In genomic region chr6:117396228-117396627, GRCh38 we compare ENCODE assay signal across 2 cellular contexts.
A peak's percentile ranks its signal among the peaks of the same experiment; 100 is the strongest.
TF ChIP-seq lines count a peak whose summit lies in the region.

No MANE protein-coding gene starts in this region.

TF ChIP-seq in K562, 482 proteins besides CTCF, POLR2A, EP300 and RAD21:
- TF ChIP-seq CEBPG (CRISPR knock-in tag; IDR thresholded peaks at IDR 0.05) (no peak), CEBPG (tag; conservative IDR thresholded peaks at IDR 0.05 in 1 of 2, IDR thresholded peaks at IDR 0.05 in 1 of 2) (peak in 1 of 2 experiments; percentile 26; a peak in 1 of 4 replicates), GTF2F1 (IDR thresholded peaks at IDR 0.05; ENCODE audit: low read depth, low read length) (no peak), MEIS2 (IDR thresholded peaks at IDR 0.05; ENCODE audit: partially characterized antibody) (peak; percentile 18), SNIP1 (IDR thresholded peaks at IDR 0.05; ENCODE audit: low read depth) (no peak), HNRNPK (IDR thresholded peaks at IDR 0.05; ENCODE audit: low read depth, low read length, poor library complexity, severe bottlenecking) (no peak), NR2C2 (CRISPR knock-in tag; IDR thresholded peaks at IDR 0.05) (no peak), NR2C2 (tag; IDR thresholded peaks at IDR 0.05) (peak; percentile 41; the same call in 1 of the 2 replicates)

TF ChIP-seq in HepG2, 621 proteins besides CTCF, POLR2A, EP300 and RAD21 (continues in another document):
- no peak for TF ChIP-seq ADNP (CRISPR knock-in tag; IDR thresholded peaks at IDR 0.05)
- no peak for TF ChIP-seq ZNF557 (CRISPR knock-in tag; IDR thresholded peaks at IDR 0.05)
- TF ChIP-seq CREB1 (IDR thresholded peaks at IDR 0.05), result no peak
- TF ChIP-seq CREB1 (CRISPR knock-in tag; IDR thresholded peaks at IDR 0.05), result no peak
- no peak for TF ChIP-seq ZNF816 (CRISPR knock-in tag; IDR thresholded peaks at IDR 0.05; ENCODE audit: borderline replicate concordance)
- TF ChIP-seq RXRB (CRISPR knock-in tag; IDR thresholded peaks at IDR 0.05; ENCODE audit: borderline replicate concordance), result no peak
- no peak for TF ChIP-seq HNRNPH1 (optimal IDR thresholded peaks at IDR 0.05; ENCODE audit: low read depth, low read length)
- no peak for TF ChIP-seq ZNF138 (CRISPR knock-in tag; IDR thresholded peaks at IDR 0.05; ENCODE audit: low read depth)
- TF ChIP-seq, protein P1, sequence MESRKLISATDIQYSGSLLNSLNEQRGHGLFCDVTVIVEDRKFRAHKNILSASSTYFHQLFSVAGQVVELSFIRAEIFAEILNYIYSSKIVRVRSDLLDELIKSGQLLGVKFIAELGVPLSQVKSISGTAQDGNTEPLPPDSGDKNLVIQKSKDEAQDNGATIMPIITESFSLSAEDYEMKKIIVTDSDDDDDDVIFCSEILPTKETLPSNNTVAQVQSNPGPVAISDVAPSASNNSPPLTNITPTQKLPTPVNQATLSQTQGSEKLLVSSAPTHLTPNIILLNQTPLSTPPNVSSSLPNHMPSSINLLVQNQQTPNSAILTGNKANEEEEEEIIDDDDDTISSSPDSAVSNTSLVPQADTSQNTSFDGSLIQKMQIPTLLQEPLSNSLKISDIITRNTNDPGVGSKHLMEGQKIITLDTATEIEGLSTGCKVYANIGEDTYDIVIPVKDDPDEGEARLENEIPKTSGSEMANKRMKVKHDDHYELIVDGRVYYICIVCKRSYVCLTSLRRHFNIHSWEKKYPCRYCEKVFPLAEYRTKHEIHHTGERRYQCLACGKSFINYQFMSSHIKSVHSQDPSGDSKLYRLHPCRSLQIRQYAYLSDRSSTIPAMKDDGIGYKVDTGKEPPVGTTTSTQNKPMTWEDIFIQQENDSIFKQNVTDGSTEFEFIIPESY (CRISPR knock-in tag; IDR thresholded peaks at IDR 0.05), result no peak
- TF ChIP-seq DNMT3B (CRISPR knock-in tag; conservative IDR thresholded peaks at IDR 0.05), result no peak
- no peak for TF ChIP-seq NFIC (IDR thresholded peaks at IDR 0.05; ENCODE audit: low read length)
- TF ChIP-seq ZNF713 (CRISPR knock-in tag; IDR thresholded peaks at IDR 0.05), result no peak
- TF ChIP-seq SP1 (IDR thresholded peaks at IDR 0.05), result no peak
- no peak for TF ChIP-seq SP1 (CRISPR knock-in tag; IDR thresholded peaks at IDR 0.05)
- TF ChIP-seq, protein P2, sequence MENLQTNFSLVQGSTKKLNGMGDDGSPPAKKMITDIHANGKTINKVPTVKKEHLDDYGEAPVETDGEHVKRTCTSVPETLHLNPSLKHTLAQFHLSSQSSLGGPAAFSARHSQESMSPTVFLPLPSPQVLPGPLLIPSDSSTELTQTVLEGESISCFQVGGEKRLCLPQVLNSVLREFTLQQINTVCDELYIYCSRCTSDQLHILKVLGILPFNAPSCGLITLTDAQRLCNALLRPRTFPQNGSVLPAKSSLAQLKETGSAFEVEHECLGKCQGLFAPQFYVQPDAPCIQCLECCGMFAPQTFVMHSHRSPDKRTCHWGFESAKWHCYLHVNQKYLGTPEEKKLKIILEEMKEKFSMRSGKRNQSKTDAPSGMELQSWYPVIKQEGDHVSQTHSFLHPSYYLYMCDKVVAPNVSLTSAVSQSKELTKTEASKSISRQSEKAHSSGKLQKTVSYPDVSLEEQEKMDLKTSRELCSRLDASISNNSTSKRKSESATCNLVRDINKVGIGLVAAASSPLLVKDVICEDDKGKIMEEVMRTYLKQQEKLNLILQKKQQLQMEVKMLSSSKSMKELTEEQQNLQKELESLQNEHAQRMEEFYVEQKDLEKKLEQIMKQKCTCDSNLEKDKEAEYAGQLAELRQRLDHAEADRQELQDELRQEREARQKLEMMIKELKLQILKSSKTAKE (CRISPR knock-in tag; IDR thresholded peaks at IDR 0.05; ENCODE audit: borderline replicate concordance), result no peak
- TF ChIP-seq ZNF441 (CRISPR knock-in tag; IDR thresholded peaks at IDR 0.05; ENCODE audit: borderline replicate concordance), result no peak
- TF ChIP-seq DRAP1 (CRISPR knock-in tag; IDR thresholded peaks at IDR 0.05), result no peak
- TF ChIP-seq SSRP1 (CRISPR knock-in tag; IDR thresholded peaks at IDR 0.05), result no peak
- no peak for TF ChIP-seq HNF4G (IDR thresholded peaks at IDR 0.05; ENCODE audit: borderline replicate concordance, low read depth, low read length)
- TF ChIP-seq HNF4G (CRISPR knock-in tag; IDR thresholded peaks at IDR 0.05; ENCODE audit: borderline replicate concordance, low read depth), result no peak
- TF ChIP-seq RARA (CRISPR knock-in tag; IDR thresholded peaks at IDR 0.05), result peak; percentile 70
- TF ChIP-seq YEATS4 (CRISPR knock-in tag; IDR thresholded peaks at IDR 0.05; ENCODE audit: borderline replicate concordance), result no peak
- TF ChIP-seq ZFP1 (CRISPR knock-in tag; IDR thresholded peaks at IDR 0.05), result no peak
- TF ChIP-seq SRSF9 (IDR thresholded peaks at IDR 0.05; ENCODE audit: borderline replicate concordance, insufficient read depth, low read depth, low read length, poor library complexity, severe bottlenecking), result no peak
- TF ChIP-seq ZNF780A (CRISPR knock-in tag; IDR thresholded peaks at IDR 0.05), result no peak
- TF ChIP-seq MYC (CRISPR knock-in tag; IDR thresholded peaks at IDR 0.05; ENCODE audit: borderline replicate concordance), result no peak
- TF ChIP-seq CBX2 (IDR thresholded peaks at IDR 0.05; ENCODE audit: low read depth, low read length), result no peak
- no peak for TF ChIP-seq CBX2 (CRISPR knock-in tag; IDR thresholded peaks at IDR 0.05; ENCODE audit: low read depth)
- TF ChIP-seq ISX (CRISPR knock-in tag; conservative IDR thresholded peaks at IDR 0.05), result no peak
- 0 out of 2 replicates have a peak, but pooled peaks have one; percentile 39 for TF ChIP-seq CEBPG (CRISPR knock-in tag; IDR thresholded peaks at IDR 0.05)
- no peak for TF ChIP-seq GPBP1L1 (CRISPR knock-in tag; IDR thresholded peaks at IDR 0.05)
- TF ChIP-seq PPARG (CRISPR knock-in tag; conservative IDR thresholded peaks at IDR 0.05), result no peak
- TF ChIP-seq, protein P3, sequence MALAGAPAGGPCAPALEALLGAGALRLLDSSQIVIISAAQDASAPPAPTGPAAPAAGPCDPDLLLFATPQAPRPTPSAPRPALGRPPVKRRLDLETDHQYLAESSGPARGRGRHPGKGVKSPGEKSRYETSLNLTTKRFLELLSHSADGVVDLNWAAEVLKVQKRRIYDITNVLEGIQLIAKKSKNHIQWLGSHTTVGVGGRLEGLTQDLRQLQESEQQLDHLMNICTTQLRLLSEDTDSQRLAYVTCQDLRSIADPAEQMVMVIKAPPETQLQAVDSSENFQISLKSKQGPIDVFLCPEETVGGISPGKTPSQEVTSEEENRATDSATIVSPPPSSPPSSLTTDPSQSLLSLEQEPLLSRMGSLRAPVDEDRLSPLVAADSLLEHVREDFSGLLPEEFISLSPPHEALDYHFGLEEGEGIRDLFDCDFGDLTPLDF (CRISPR knock-in tag; IDR thresholded peaks at IDR 0.05), result no peak
- TF ChIP-seq E2F2 (CRISPR knock-in tag; IDR thresholded peaks at IDR 0.05; ENCODE audit: borderline replicate concordance), result no peak
- peak; percentile 53 for TF ChIP-seq GATAD2A (CRISPR knock-in tag; IDR thresholded peaks at IDR 0.05)
- TF ChIP-seq RCOR2 (CRISPR knock-in tag; IDR thresholded peaks at IDR 0.05), result no peak
- TF ChIP-seq, protein P4, sequence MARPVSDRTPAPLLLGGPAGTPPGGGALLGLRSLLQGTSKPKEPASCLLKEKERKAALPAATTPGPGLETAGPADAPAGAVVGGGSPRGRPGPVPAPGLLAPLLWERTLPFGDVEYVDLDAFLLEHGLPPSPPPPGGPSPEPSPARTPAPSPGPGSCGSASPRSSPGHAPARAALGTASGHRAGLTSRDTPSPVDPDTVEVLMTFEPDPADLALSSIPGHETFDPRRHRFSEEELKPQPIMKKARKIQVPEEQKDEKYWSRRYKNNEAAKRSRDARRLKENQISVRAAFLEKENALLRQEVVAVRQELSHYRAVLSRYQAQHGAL (CRISPR knock-in tag; IDR thresholded peaks at IDR 0.05; ENCODE audit: not compliant biosample characterization), result no peak
- no peak for TF ChIP-seq PRDM15 (CRISPR knock-in tag; IDR thresholded peaks at IDR 0.05)
- no peak for TF ChIP-seq KMT2A (CRISPR knock-in tag; IDR thresholded peaks at IDR 0.05)
- TF ChIP-seq JDP2 (CRISPR knock-in tag; IDR thresholded peaks at IDR 0.05; ENCODE audit: borderline replicate concordance), result no peak
- no peak for TF ChIP-seq FOXA1 (IDR thresholded peaks at IDR 0.05)
- TF ChIP-seq FOXA1 (CRISPR knock-in tag; IDR thresholded peaks at IDR 0.05), result 0 out of 2 replicates have a peak, but pooled peaks have one; percentile 14
- TF ChIP-seq TBX2 (CRISPR knock-in tag; IDR thresholded peaks at IDR 0.05; ENCODE audit: borderline replicate concordance), result no peak
- TF ChIP-seq SNAI1 (CRISPR knock-in tag; IDR thresholded peaks at IDR 0.05; ENCODE audit: borderline replicate concordance), result no peak
- TF ChIP-seq ZFY (CRISPR knock-in tag; IDR thresholded peaks at IDR 0.05), result no peak
- TF ChIP-seq TGIF2 (CRISPR knock-in tag; IDR thresholded peaks at IDR 0.05), result no peak
- TF ChIP-seq ZNF569 (CRISPR knock-in tag; IDR thresholded peaks at IDR 0.05; ENCODE audit: borderline replicate concordance), result no peak
- no peak for TF ChIP-seq SOX13 (IDR thresholded peaks at IDR 0.05)
- peak in 1 of 2 experiments; percentile 41; a peak in 1 of 4 replicates for TF ChIP-seq SOX13 (CRISPR knock-in tag; conservative IDR thresholded peaks at IDR 0.05 in 1 of 2, IDR thresholded peaks at IDR 0.05 in 1 of 2)
- no peak for TF ChIP-seq GABPB1 (CRISPR knock-in tag; IDR thresholded peaks at IDR 0.05)
- TF ChIP-seq MEIS2 (CRISPR knock-in tag; IDR thresholded peaks at IDR 0.05), result no peak
